2 cellular contexts compared by ENCODE assay signal in the genomic region with DNA sequence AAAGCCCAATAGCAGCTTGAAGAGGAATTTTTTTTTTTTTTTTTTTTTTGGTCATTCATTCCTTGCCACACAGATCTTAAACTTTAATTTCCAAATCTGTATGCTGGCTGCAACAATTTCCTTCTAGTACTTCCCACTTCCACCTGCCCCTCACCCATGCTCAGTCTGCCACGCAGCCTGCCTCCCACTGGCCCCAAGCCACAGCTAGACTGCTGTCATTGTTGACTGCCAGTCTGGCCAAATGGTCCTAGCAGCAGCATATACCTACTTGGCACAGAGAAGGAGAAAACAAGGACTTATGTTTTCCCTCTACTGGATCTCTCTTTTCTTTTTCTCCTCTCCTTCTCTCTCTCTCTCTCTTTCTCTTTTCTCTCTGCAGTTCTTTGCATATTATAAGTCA.
TF ChIP-seq lines count a peak whose summit lies in the region.

No MANE protein-coding gene starts in this region.

TF ChIP-seq in GM23338, 12 proteins besides CTCF, POLR2A, EP300 and RAD21 (continues in another document):
- TF ChIP-seq ZNF114 (CRISPR knock-in tag; IDR thresholded peaks at IDR 0.05) = no peak
- no peak for TF ChIP-seq JUNB (IDR thresholded peaks at IDR 0.05; ENCODE audit: unreplicated experiment)
- TF ChIP-seq EZH2 (IDR thresholded peaks at IDR 0.05; ENCODE audit: low read depth, unreplicated experiment) = no peak
- TF ChIP-seq EZH2phosphoT487 (IDR thresholded peaks at IDR 0.05; ENCODE audit: unreplicated experiment) = no peak
- TF ChIP-seq, protein P1, sequence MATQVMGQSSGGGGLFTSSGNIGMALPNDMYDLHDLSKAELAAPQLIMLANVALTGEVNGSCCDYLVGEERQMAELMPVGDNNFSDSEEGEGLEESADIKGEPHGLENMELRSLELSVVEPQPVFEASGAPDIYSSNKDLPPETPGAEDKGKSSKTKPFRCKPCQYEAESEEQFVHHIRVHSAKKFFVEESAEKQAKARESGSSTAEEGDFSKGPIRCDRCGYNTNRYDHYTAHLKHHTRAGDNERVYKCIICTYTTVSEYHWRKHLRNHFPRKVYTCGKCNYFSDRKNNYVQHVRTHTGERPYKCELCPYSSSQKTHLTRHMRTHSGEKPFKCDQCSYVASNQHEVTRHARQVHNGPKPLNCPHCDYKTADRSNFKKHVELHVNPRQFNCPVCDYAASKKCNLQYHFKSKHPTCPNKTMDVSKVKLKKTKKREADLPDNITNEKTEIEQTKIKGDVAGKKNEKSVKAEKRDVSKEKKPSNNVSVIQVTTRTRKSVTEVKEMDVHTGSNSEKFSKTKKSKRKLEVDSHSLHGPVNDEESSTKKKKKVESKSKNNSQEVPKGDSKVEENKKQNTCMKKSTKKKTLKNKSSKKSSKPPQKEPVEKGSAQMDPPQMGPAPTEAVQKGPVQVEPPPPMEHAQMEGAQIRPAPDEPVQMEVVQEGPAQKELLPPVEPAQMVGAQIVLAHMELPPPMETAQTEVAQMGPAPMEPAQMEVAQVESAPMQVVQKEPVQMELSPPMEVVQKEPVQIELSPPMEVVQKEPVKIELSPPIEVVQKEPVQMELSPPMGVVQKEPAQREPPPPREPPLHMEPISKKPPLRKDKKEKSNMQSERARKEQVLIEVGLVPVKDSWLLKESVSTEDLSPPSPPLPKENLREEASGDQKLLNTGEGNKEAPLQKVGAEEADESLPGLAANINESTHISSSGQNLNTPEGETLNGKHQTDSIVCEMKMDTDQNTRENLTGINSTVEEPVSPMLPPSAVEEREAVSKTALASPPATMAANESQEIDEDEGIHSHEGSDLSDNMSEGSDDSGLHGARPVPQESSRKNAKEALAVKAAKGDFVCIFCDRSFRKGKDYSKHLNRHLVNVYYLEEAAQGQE (IDR thresholded peaks at IDR 0.05; ENCODE audit: unreplicated experiment) = no peak
- TF ChIP-seq POLR2AphosphoS5 (IDR thresholded peaks at IDR 0.05; ENCODE audit: low read depth) = no peak
- TF ChIP-seq, protein P2, sequence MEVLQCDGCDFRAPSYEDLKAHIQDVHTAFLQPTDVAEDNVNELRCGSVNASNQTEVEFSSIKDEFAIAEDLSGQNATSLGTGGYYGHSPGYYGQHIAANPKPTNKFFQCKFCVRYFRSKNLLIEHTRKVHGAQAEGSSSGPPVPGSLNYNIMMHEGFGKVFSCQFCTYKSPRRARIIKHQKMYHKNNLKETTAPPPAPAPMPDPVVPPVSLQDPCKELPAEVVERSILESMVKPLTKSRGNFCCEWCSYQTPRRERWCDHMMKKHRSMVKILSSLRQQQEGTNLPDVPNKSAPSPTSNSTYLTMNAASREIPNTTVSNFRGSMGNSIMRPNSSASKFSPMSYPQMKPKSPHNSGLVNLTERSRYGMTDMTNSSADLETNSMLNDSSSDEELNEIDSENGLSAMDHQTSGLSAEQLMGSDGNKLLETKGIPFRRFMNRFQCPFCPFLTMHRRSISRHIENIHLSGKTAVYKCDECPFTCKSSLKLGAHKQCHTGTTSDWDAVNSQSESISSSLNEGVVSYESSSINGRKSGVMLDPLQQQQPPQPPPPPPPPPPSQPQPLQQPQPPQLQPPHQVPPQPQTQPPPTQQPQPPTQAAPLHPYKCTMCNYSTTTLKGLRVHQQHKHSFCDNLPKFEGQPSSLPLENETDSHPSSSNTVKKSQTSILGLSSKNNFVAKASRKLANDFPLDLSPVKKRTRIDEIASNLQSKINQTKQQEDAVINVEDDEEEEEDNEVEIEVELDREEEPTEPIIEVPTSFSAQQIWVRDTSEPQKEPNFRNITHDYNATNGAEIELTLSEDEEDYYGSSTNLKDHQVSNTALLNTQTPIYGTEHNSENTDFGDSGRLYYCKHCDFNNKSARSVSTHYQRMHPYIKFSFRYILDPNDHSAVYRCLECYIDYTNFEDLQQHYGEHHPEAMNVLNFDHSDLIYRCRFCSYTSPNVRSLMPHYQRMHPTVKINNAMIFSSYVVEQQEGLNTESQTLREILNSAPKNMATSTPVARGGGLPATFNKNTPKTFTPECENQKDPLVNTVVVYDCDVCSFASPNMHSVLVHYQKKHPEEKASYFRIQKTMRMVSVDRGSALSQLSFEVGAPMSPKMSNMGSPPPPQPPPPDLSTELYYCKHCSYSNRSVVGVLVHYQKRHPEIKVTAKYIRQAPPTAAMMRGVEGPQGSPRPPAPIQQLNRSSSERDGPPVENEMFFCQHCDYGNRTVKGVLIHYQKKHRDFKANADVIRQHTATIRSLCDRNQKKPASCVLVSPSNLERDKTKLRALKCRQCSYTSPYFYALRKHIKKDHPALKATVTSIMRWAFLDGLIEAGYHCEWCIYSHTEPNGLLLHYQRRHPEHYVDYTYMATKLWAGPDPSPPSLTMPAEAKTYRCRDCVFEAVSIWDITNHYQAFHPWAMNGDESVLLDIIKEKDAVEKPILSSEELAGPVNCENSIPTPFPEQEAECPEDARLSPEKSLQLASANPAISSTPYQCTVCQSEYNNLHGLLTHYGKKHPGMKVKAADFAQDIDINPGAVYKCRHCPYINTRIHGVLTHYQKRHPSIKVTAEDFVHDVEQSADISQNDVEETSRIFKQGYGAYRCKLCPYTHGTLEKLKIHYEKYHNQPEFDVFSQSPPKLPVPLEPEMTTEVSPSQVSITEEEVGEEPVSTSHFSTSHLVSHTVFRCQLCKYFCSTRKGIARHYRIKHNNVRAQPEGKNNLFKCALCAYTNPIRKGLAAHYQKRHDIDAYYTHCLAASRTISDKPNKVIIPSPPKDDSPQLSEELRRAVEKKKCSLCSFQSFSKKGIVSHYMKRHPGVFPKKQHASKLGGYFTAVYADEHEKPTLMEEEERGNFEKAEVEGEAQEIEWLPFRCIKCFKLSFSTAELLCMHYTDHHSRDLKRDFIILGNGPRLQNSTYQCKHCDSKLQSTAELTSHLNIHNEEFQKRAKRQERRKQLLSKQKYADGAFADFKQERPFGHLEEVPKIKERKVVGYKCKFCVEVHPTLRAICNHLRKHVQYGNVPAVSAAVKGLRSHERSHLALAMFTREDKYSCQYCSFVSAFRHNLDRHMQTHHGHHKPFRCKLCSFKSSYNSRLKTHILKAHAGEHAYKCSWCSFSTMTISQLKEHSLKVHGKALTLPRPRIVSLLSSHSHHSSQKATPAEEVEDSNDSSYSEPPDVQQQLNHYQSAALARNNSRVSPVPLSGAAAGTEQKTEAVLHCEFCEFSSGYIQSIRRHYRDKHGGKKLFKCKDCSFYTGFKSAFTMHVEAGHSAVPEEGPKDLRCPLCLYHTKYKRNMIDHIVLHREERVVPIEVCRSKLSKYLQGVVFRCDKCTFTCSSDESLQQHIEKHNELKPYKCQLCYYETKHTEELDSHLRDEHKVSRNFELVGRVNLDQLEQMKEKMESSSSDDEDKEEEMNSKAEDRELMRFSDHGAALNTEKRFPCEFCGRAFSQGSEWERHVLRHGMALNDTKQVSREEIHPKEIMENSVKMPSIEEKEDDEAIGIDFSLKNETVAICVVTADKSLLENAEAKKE (CRISPR knock-in tag; IDR thresholded peaks at IDR 0.05) = no peak
- TF ChIP-seq ZNF331 (CRISPR knock-in tag; IDR thresholded peaks at IDR 0.05; ENCODE audit: low read depth) = no peak
- TF ChIP-seq, protein P3, sequence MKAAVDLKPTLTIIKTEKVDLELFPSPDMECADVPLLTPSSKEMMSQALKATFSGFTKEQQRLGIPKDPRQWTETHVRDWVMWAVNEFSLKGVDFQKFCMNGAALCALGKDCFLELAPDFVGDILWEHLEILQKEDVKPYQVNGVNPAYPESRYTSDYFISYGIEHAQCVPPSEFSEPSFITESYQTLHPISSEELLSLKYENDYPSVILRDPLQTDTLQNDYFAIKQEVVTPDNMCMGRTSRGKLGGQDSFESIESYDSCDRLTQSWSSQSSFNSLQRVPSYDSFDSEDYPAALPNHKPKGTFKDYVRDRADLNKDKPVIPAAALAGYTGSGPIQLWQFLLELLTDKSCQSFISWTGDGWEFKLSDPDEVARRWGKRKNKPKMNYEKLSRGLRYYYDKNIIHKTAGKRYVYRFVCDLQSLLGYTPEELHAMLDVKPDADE (IDR thresholded peaks at IDR 0.05) = no peak
- no peak for TF ChIP-seq CREB1 (CRISPR knock-in tag; IDR thresholded peaks at IDR 0.05; ENCODE audit: low read depth)

TF ChIP-seq in H1, 55 proteins besides CTCF, POLR2A, EP300 and RAD21:
- TF ChIP-seq ZNF274 (IDR thresholded peaks at IDR 0.05; ENCODE audit: borderline replicate concordance, extremely low read depth, low read length) (no peak), KDM4A (IDR thresholded peaks at IDR 0.05; ENCODE audit: low read depth, low read length, severe bottlenecking) (no peak), EGR1 (IDR thresholded peaks at IDR 0.05; ENCODE audit: borderline replicate concordance, low read depth, low read length) (no peak), ASH2L (IDR thresholded peaks at IDR 0.05; ENCODE audit: low read length) (no peak), SIRT6 (IDR thresholded peaks at IDR 0.05; ENCODE audit: low read length) (no peak), POLR2AphosphoS5 (IDR thresholded peaks at IDR 0.05; ENCODE audit: low read depth, low read length) (no peak), CEBPB (IDR thresholded peaks at IDR 0.05; ENCODE audit: low read depth, low read length) (no peak), RFX5 (IDR thresholded peaks at IDR 0.05; ENCODE audit: borderline replicate concordance, low read depth, low read length) (no peak), YY1 (IDR thresholded peaks at IDR 0.05; ENCODE audit: low read depth, low read length) (no peak), NANOG (IDR thresholded peaks at IDR 0.05; ENCODE audit: insufficient read depth, low read depth, low read length, poor library complexity, severe bottlenecking) (no peak), MAFK (IDR thresholded peaks at IDR 0.05; ENCODE audit: low read depth, low read length) (no peak), TCF12 (IDR thresholded peaks at IDR 0.05; ENCODE audit: low read depth, low read length) (no peak), JUN (IDR thresholded peaks at IDR 0.05; ENCODE audit: low read depth, low read length) (no peak), SP2 (IDR thresholded peaks at IDR 0.05; ENCODE audit: low read length) (no peak)
- TF ChIP-seq, protein P4, sequence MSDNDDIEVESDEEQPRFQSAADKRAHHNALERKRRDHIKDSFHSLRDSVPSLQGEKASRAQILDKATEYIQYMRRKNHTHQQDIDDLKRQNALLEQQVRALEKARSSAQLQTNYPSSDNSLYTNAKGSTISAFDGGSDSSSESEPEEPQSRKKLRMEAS (IDR thresholded peaks at IDR 0.05) = no peak
